ENCODE assay signal across 8 cellular contexts in the genomic region with DNA sequence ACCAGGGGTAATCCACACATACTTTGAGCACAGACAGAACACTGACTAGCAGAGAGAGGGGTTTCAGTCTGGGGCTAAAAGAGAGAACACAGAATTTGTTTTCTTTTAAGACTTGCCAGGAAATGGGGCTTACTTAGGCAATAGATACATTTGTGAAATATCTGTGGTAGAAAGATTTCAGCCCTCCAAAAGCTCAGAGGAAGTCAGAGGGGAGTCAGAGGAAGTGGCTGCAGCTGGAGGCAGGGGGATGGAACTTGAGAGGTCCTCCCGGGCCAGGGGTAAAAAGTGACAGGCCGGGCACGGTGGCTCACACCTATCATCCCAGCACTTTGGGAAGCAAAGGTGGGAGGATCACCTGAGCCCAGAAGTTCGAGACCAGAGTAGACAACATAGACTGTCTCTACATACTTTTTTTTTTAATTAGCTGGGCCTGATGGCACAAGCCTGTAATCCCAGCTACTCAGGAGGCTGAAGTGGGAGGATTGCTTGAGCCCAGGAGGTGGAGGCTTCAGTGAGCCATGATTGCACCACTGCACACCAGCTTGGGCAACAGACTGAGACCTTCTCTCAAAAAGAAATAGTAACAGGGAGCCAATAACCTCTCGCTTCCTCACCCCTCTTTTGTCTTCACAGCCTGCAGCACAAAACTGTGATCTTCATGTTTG. TPM values are rescaled to one million over a fixed set of nuclear protein-coding genes. Genes with fewer than 3 reads are reported as not detected.
DNase-seq lines count a peak whose midpoint lies in the region; ATAC-seq, FAIRE-seq and TF ChIP-seq lines count a peak whose summit lies in the region.

No MANE protein-coding gene starts in this region.

- peaks cover 0 to 71% (median 6%) of the 10 kb centered on the region in 12 donors for H3K4me1 ChIP-seq in heart left ventricle
- H3K4me1 ChIP-seq in neural progenitor cell: no peaks in the 10 kb centered on the region

- WGBS in heart left ventricle, 4 donors: 53 to 59% (median 54%) methylated on average over 5 of the region's 5 CpGs

- H3K4me1 Mint-ChIP-seq in neural progenitor cell: no peaks in the 10 kb centered on the region

- H3K36me3 ChIP-seq in heart left ventricle: peaks cover 0 to 97% (median 19%) of the 10 kb centered on the region in 9 donors
- no peaks in the 10 kb centered on the region for H3K36me3 ChIP-seq in neural progenitor cell

- H2AFZ ChIP-seq in neural progenitor cell (replicated peaks): no peak overlapping the region

- no peak overlapping the region for H3K27ac Mint-ChIP-seq in neural progenitor cell

- H3F3A ChIP-seq in neural progenitor cell (ENCODE audit: low read depth): no peaks in the 10 kb centered on the region

- peaks cover 3% of the 10 kb centered on the region for H3K27me3 Mint-ChIP-seq in neural progenitor cell (ENCODE audit: insufficient read depth, low read depth)

- no peak for TF ChIP-seq POLR2A in heart left ventricle (IDR thresholded peaks at IDR 0.05)

- H3K27me3 ChIP-seq in heart left ventricle (no peaks in the 10 kb centered on the region), neural progenitor cell (no peaks in the 10 kb centered on the region)

- DNase-seq in AG08395 (ENCODE audit: low spot score) (peak; percentile 62), GM19238 (ENCODE audit: insufficient read length, low spot score) (peak; percentile 49), SIG-M5 treated with dmso at 0.1 percent for 504 hours (lab: John Stamatoyannopoulos, UW; ENCODE audit: unreplicated experiment) (peak; percentile 96), heart left ventricle (no peak), neural progenitor cell (ENCODE audit: low spot score) (no peak), HTR-8/SVneo (ENCODE audit: insufficient read length, low spot score) (no peak)

- H4K20me1 ChIP-seq in neural progenitor cell (ENCODE audit: low read depth): no peaks in the 10 kb centered on the region

- no peaks in the 10 kb centered on the region for H3K36me3 Mint-ChIP-seq in neural progenitor cell

- no peak overlapping the region for H3K4me2 ChIP-seq in neural progenitor cell

- FAIRE-seq in HTR-8/SVneo (lab: Jason Lieb, UNC): no peak

- H3K9me3 ChIP-seq in heart left ventricle (no peaks in the 10 kb centered on the region), neural progenitor cell (ENCODE audit: low read depth) (no peaks in the 10 kb centered on the region)

- H3K79me2 ChIP-seq in neural progenitor cell (ENCODE audit: low read depth): no peaks in the 10 kb centered on the region

- H3K9me3 Mint-ChIP-seq in neural progenitor cell: peaks cover 10% of the 10 kb centered on the region

- no peak overlapping the region for H3K4me3 Mint-ChIP-seq in neural progenitor cell

- H3K9ac ChIP-seq in neural progenitor cell: no peak overlapping the region

- H3K4me3 ChIP-seq in heart left ventricle (peak overlapping the region in 1 of 12 donors; percentile 5), neural progenitor cell (no peak overlapping the region)

- TF ChIP-seq CTCF in heart left ventricle (IDR thresholded peaks at IDR 0.05): no peak
- TF ChIP-seq CTCF in neural progenitor cell (IDR thresholded peaks at IDR 0.05): no peak

- H3K27ac ChIP-seq in heart left ventricle: peak overlapping the region in 2 of 12 donors; percentile 12 to 88
- no peak overlapping the region for H3K27ac ChIP-seq in neural progenitor cell

- ATAC-seq in heart left ventricle: peak in 3 of 4 donors; percentile 29 to 46 (median 30)
- no peak for ATAC-seq in HG02571 (IDR thresholded peaks at IDR 0.05; ENCODE audit: unreplicated experiment)
- no peak for ATAC-seq in GM21825 (IDR thresholded peaks at IDR 0.05; ENCODE audit: unreplicated experiment)

- intact Hi-C loops in heart left ventricle (cut with DNase I): loop anchor here in 1 of 10 donors (5.0 kb wide), 1 partner anchor 67 kb away; no protein-coding TSS in a partner anchor

RNA-seq across cellular contexts. Expression of a gene that starts 49.9 kb away (rescaled TPM):
- total RNA-seq in heart left ventricle (10 to 100 TPM in 4 of 9 donors, 1 to 10 TPM in 5; 5.8 to 98.6 (median 9.9) TPM), neural progenitor cell (ENCODE audit: low replicate concordance) (not detected in 2 replicates)
- polyA plus RNA-seq in heart left ventricle: 10 to 100 TPM in 1 of 2 donors, 1 to 10 TPM in 1; 6.8 to 11.8 TPM

RNA-seq across cellular contexts. Expression of a gene that starts 53.1 kb away (rescaled TPM):
- total RNA-seq in heart left ventricle: 10 to 100 TPM in 6 of 9 donors, 1 to 10 TPM in 3; 7.2 to 23.6 (median 11.9) TPM
- 10 to 100 TPM; 18.8 to 20.4 TPM for polyA plus RNA-seq in heart left ventricle
- total RNA-seq in neural progenitor cell (ENCODE audit: low replicate concordance): 19.8 and 26.9 TPM in 2 replicates

Comparison
In these comparisons a context has a peak if more than half of its experiments do, and no peak if none do; other contexts are left out.
1. DNase-seq: peak in AG08395 (single experiment), GM19238 (single experiment) and SIG-M5 treated with dmso at 0.1 percent for 504 hours (single experiment); none in heart left ventricle (0 of 5), neural progenitor cell (single experiment) and HTR-8/SVneo (single experiment).
2. ATAC-seq: peak in heart left ventricle (3 of 4); none in HG02571 (single experiment) and GM21825 (single experiment).